Comparison of ENCODE assay signal across 1 cellular context in the genomic region with DNA sequence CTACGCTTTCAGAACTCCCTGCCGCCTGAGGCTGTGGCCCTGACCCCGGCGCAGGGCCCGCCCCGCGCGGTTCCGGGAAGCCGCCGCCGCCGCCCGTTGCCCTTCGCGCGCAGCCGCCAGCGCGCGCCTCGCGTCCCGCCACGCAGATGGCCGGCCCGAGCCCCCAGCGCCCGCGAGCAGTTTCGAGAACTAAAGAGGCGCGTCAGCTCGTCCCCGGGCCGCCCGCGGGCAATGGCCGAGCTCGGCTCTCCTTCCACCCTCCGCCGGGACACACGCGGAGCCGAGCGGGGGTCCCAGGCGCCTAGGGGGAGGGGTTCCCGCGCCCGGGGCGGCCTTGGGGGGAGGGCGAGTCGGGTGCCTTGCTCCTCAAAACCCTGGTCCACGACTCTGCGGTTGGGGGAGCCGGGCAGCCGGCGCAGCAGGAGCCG.
TF ChIP-seq lines count a peak whose summit lies in the region.

No MANE protein-coding gene starts in this region.

TF ChIP-seq in K562, 482 proteins besides CTCF, POLR2A, EP300 and RAD21 (continued from another document):
- TF ChIP-seq NR3C1 (CRISPR knock-in tag; IDR thresholded peaks at IDR 0.05) (no peak), HNRNPUL1 (IDR thresholded peaks at IDR 0.05; ENCODE audit: low read length) (no peak), E2F4 (CRISPR knock-in tag; IDR thresholded peaks at IDR 0.05; ENCODE audit: low read depth) (no peak), HDAC8 (tag; IDR thresholded peaks at IDR 0.05) (peak; percentile 61; the same call in 1 of the 2 replicates), CCNT2 (IDR thresholded peaks at IDR 0.05; ENCODE audit: borderline replicate concordance, extremely low read depth, insufficient read length, low read depth, low read length) (peak; percentile 86), SRSF3 (IDR thresholded peaks at IDR 0.05; ENCODE audit: insufficient read depth, low read length) (peak; percentile 58; the same call in 1 of the 2 replicates), CREB1 (IDR thresholded peaks at IDR 0.05) (no peak), CREB1 (CRISPR knock-in tag; IDR thresholded peaks at IDR 0.05) (no peak), HLTF (IDR thresholded peaks at IDR 0.05) (no peak), PPARD (CRISPR knock-in tag; IDR thresholded peaks at IDR 0.05) (no peak), RBBP5 (IDR thresholded peaks at IDR 0.05; ENCODE audit: borderline replicate concordance, insufficient read depth, low read length, poor library complexity, severe bottlenecking) (peak; percentile 76), CBFA2T3 (IDR thresholded peaks at IDR 0.05) (no peak), RBM34 (IDR thresholded peaks at IDR 0.05; ENCODE audit: borderline replicate concordance, insufficient read depth, low read length) (no peak), RBM22 (IDR thresholded peaks at IDR 0.05; ENCODE audit: low read depth, low read length, poor library complexity, severe bottlenecking) (peak; percentile 74), YY1 (IDR thresholded peaks at IDR 0.05; ENCODE audit: borderline replicate concordance in 1 of 3, control insufficient read depth in 1 of 3, extremely low read depth in 1 of 3, insufficient read depth in 3 of 3, insufficient read length in 1 of 3, insufficient replicate concordance in 2 of 3, low read depth in 1 of 3, low read length in 2 of 3) (peak in 2 of 3 experiments; percentile 45 to 79), ZNF764 (CRISPR knock-in tag; IDR thresholded peaks at IDR 0.05; ENCODE audit: low read depth) (no peak), ZHX1 (conservative IDR thresholded peaks at IDR 0.05; ENCODE audit: low read length) (no peak), ZNF436 (CRISPR knock-in tag; IDR thresholded peaks at IDR 0.05) (no peak), KLF1 (tag; IDR thresholded peaks at IDR 0.05) (peak; percentile 53; the same call in 1 of the 2 replicates), NFXL1 (CRISPR knock-in tag; IDR thresholded peaks at IDR 0.05) (no peak), SLC30A9 (CRISPR knock-in tag; IDR thresholded peaks at IDR 0.05) (no peak), JUND (IDR thresholded peaks at IDR 0.05; ENCODE audit: borderline replicate concordance, low read depth, low read length) (no peak), JUND (tag; IDR thresholded peaks at IDR 0.05; ENCODE audit: borderline replicate concordance, low read depth, low read length) (0 out of 3 replicates have a peak, but pooled peaks have one; percentile 6), PTRF (tag; IDR thresholded peaks at IDR 0.05) (no peak), ZNF717 (CRISPR knock-in tag; IDR thresholded peaks at IDR 0.05) (no peak), AFF4 (CRISPR knock-in tag; IDR thresholded peaks at IDR 0.05) (peak; percentile 16; the same call in 1 of the 2 replicates), JUN (IDR thresholded peaks at IDR 0.05; ENCODE audit: borderline replicate concordance, low read depth, low read length) (no peak), JUN (CRISPR knock-in tag; IDR thresholded peaks at IDR 0.05; ENCODE audit: borderline replicate concordance) (no peak)
- TF ChIP-seq, protein P1, sequence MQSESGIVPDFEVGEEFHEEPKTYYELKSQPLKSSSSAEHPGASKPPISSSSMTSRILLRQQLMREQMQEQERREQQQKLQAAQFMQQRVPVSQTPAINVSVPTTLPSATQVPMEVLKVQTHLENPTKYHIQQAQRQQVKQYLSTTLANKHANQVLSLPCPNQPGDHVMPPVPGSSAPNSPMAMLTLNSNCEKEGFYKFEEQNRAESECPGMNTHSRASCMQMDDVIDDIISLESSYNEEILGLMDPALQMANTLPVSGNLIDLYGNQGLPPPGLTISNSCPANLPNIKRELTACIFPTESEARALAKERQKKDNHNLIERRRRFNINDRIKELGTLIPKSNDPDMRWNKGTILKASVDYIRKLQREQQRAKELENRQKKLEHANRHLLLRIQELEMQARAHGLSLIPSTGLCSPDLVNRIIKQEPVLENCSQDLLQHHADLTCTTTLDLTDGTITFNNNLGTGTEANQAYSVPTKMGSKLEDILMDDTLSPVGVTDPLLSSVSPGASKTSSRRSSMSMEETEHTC (IDR thresholded peaks at IDR 0.05) = no peak
- TF ChIP-seq, protein P2, sequence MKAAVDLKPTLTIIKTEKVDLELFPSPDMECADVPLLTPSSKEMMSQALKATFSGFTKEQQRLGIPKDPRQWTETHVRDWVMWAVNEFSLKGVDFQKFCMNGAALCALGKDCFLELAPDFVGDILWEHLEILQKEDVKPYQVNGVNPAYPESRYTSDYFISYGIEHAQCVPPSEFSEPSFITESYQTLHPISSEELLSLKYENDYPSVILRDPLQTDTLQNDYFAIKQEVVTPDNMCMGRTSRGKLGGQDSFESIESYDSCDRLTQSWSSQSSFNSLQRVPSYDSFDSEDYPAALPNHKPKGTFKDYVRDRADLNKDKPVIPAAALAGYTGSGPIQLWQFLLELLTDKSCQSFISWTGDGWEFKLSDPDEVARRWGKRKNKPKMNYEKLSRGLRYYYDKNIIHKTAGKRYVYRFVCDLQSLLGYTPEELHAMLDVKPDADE (conservative IDR thresholded peaks at IDR 0.05; ENCODE audit: control insufficient read depth, low read depth, low read length) = peak; percentile 85
